In genomic region chr14:100761481-100761880, GRCh38 we compare ENCODE assay signal across 16 cellular contexts. TPM values are rescaled to one million over a fixed set of nuclear protein-coding genes. Genes with fewer than 3 reads are reported as not detected.
DNase-seq lines count a peak whose midpoint lies in the region; ATAC-seq, FAIRE-seq and TF ChIP-seq lines count a peak whose summit lies in the region.
"Had no signal": no experiment of that assay in that cellular context is flagged by ENCODE, and none has a peak within 500 bp of the region (broad histone marks: within the 10 kb centered on the region; RNA-seq: fewer than 3 reads in every experiment).

No MANE protein-coding gene starts in this region.

- POLR2A ChIA-PET in BJ (lab: Charles Lee): no interaction called here

- H3K4me1 ChIP-seq in ascending aorta: no peaks in the 10 kb centered on the region

- H3K27me3 ChIP-seq in BJ (ENCODE audit: control insufficient read depth, insufficient read depth, low read length) (peaks cover 8% of the 10 kb centered on the region), ascending aorta (no peaks in the 10 kb centered on the region)

- DNase-seq in BJ (ENCODE audit: low read depth) (peak; percentile 66), LHCN-M2 (ENCODE audit: low read depth) (peak; percentile 71), astrocyte of the hippocampus (ENCODE audit: low read depth, low spot score) (peak; percentile 67), glomerular endothelial cell (ENCODE audit: extremely low read depth, low read depth, low spot score) (peak; percentile 25), urothelium cell line (ENCODE audit: low spot score) (no peak), ascending aorta (ENCODE audit: low spot score in 2 of 2) (no peak), DMS153 (lab: John Stamatoyannopoulos, UW) (no peak), omental fat pad (ENCODE audit: low spot score) (no peak)
- DNase-seq: activated CD8-positive, alpha-beta memory T cell treated with anti-CD3 and anti-CD28 coated beads for 24 hours; CD4-positive, alpha-beta T cell; hypothalamus; NCI-H1694 treated with DMSO at 0.1 percent for 48 hours; posterior cingulate gyrus; stimulated activated CD4-positive, alpha-beta T cell treated with anti-CD3 and anti-CD28 coated beads, Interleukin-2, amount 100 ng/mL, for 24 hours; stimulated activated naive CD4-positive, alpha-beta T cell treated with Interleukin-2 at 50 U/mL for 16 hours; T-helper 9 cell had no signal

- H3K4me3 ChIP-seq in BJ (ENCODE audit: low read depth, low read length) (no peak overlapping the region), ascending aorta (no peak overlapping the region)

- intact Hi-C loops in ascending aorta (cut with DNase I): no loop called here

- no peak for ATAC-seq in omental fat pad (ENCODE audit: low FRiP score)

- H3K27ac ChIP-seq in ascending aorta: no peak overlapping the region

- no peak for FAIRE-seq in urothelium cell line (lab: Jason Lieb, UNC)

- H3K36me3 ChIP-seq in BJ (ENCODE audit: control insufficient read depth, insufficient read depth, low read length) (no peaks in the 10 kb centered on the region), ascending aorta (no peaks in the 10 kb centered on the region)

- TF ChIP-seq CTCF in BJ (IDR thresholded peaks at IDR 0.05; ENCODE audit: insufficient read depth, low read depth, low read length) (no peak), ascending aorta (IDR thresholded peaks at IDR 0.05) (no peak), omental fat pad (IDR thresholded peaks at IDR 0.05) (no peak)

- CTCF ChIA-PET in BJ (lab: Yijun Ruan, JAX): interaction anchor here (1.0 kb wide), 1 partner anchor 11 kb away, joined by 3 read pairs; no protein-coding TSS in a partner anchor

- no peaks in the 10 kb centered on the region for H3K9me3 ChIP-seq in ascending aorta

RNA-seq across cellular contexts. Expression of gene DLK1, which starts 34.8 kb away (rescaled TPM):
- not detected in 2 replicates for polyA plus RNA-seq in BJ (2011; rRNA removed)
- 0.15 TPM in 1 of 2 replicates, not detected in the other for polyA minus RNA-seq in BJ (2011; rRNA and poly(A)+ RNA removed)
- total RNA-seq in LHCN-M2 (2014; rRNA removed) (not detected in 2 replicates), glomerular endothelial cell (not detected in 2 replicates), ascending aorta (7.2 TPM), omental fat pad (not detected)
- not detected for polyA plus RNA-seq in LHCN-M2 (2012)
- total RNA-seq: CD4-positive, alpha-beta T cell had no signal

Comparison
In these comparisons a context has a peak if more than half of its experiments do, and no peak if none do; other contexts are left out.
1. DNase-seq: peak in BJ (single experiment), LHCN-M2 (single experiment), astrocyte of the hippocampus (single experiment) and glomerular endothelial cell (single experiment); none in urothelium cell line (single experiment), ascending aorta (0 of 2), DMS153 (single experiment) and omental fat pad (single experiment).